In genomic region chr6:43058511-43058910, GRCh38 we compare ENCODE assay signal across 1 cellular context.
TF ChIP-seq lines count a peak whose summit lies in the region.

No MANE protein-coding gene starts in this region.

TF ChIP-seq in IMR-90, 13 proteins besides CTCF, POLR2A, EP300 and RAD21 (continued from another document):
- no peak for TF ChIP-seq CHD1 (IDR thresholded peaks at IDR 0.05; ENCODE audit: low read depth, low read length)
- TF ChIP-seq BHLHE40 (IDR thresholded peaks at IDR 0.05; ENCODE audit: low read depth, low read length) = no peak
- TF ChIP-seq USF2 (IDR thresholded peaks at IDR 0.05; ENCODE audit: low read depth, low read length) = no peak
- no peak for TF ChIP-seq RCOR1 (IDR thresholded peaks at IDR 0.05; ENCODE audit: insufficient replicate concordance, low read length)
- no peak for TF ChIP-seq MAZ (IDR thresholded peaks at IDR 0.05; ENCODE audit: borderline replicate concordance, low read depth, low read length)
- no peak for TF ChIP-seq CEBPB (IDR thresholded peaks at IDR 0.05; ENCODE audit: low read depth, low read length)
- TF ChIP-seq RFX5 (IDR thresholded peaks at IDR 0.05; ENCODE audit: low read depth, low read length) = no peak
- TF ChIP-seq MAFK (IDR thresholded peaks at IDR 0.05; ENCODE audit: low read depth, low read length) = no peak
